Comparison of ENCODE assay signal across 27 cellular contexts in genomic region chr1:48234086-48234485, GRCh38. TPM values are rescaled to one million over a fixed set of nuclear protein-coding genes. Genes with fewer than 3 reads are reported as not detected.
"Had no signal": no experiment of that assay in that cellular context is flagged by ENCODE, and none has a peak within 500 bp of the region (broad histone marks: within the 10 kb centered on the region; RNA-seq: fewer than 3 reads in every experiment).

No MANE protein-coding gene starts in this region.

- H3K27ac ChIP-seq: Peyer's patch had no signal

- DNase-seq: activated CD4-positive, alpha-beta T cell treated with anti-CD3 and anti-CD28 coated beads for 48 hours; activated CD4-positive, alpha-beta T cell treated with anti-CD3 and anti-CD28 coated beads, Interleukin-2, amount 50 U/mL, for 4 hours; activated CD4-positive, CD25-positive, alpha-beta regulatory T cell treated with anti-CD3 and anti-CD28 coated beads, Interleukin-2, amount 50 U/mL, for 72 hours; activated CD8-positive, alpha-beta memory T cell treated with anti-CD3 and anti-CD28 coated beads, Interleukin-2, amount 10 ng/mL, durations not matched to agents 7 days and 5 days; activated effector memory CD4-positive, alpha-beta T cell treated with anti-CD3 and anti-CD28 coated beads, Interleukin-2, amount 50 U/mL, for 16 hours; activated naive CD4-positive, alpha-beta T cell treated with Interleukin-2 at 50 U/mL for 16 hours; activated naive CD8-positive, alpha-beta T cell treated with anti-CD3 and anti-CD28 coated beads, Interleukin-2, amount 50 U/mL, for 24 hours; activated T-cell treated with anti-CD3 and anti-CD28 coated beads, Interleukin-2, amount 50 U/mL, for 4 hours; amygdala; caudate nucleus; IMR-90; KBM-7; NCI-H1048; NCI-H1417; NCI-H1930; NCI-H2171 treated with DMSO at 0.1 percent for 48 hours; NCI-H226; NCI-H510A; NCI-H526 treated with DMSO at 0.1 percent for 48 hours; NK-92 treated with Interleukin-12 subunit alpha and Interleukin-12 subunit beta, amount 100 ng/mL, for 24 hours; Peyer's patch; SHP77 treated with DMSO at 0.1 percent for 48 hours had no signal

- H3K27me3 Mint-ChIP-seq: activated CD8-positive, alpha-beta memory T cell treated with anti-CD3 and anti-CD28 coated beads, Interleukin-2, amount 10 ng/mL, durations not matched to agents 7 days and 5 days had no signal

- H3K4me3 Mint-ChIP-seq: activated CD8-positive, alpha-beta memory T cell treated with anti-CD3 and anti-CD28 coated beads, Interleukin-2, amount 10 ng/mL, durations not matched to agents 7 days and 5 days; activated naive CD8-positive, alpha-beta T cell treated with anti-CD3 and anti-CD28 coated beads, Interleukin-2, amount 50 U/mL, for 24 hours; activated T-cell treated with anti-CD3 and anti-CD28 coated beads, Interleukin-2, amount 50 U/mL, for 4 hours; T-helper 1 cell treated with Interleukin-12 subunit alpha and Interleukin-12 subunit beta and Interleukin-4 antibody, amounts not matched to agents 30 μg/mL and 1 μg/mL, for 36 hours; WTC11 had no signal

- H3K4me3 ChIP-seq: Peyer's patch had no signal

- H3K9me3 ChIP-seq: Peyer's patch had no signal

- ATAC-seq: activated CD8-positive, alpha-beta memory T cell treated with anti-CD3 and anti-CD28 coated beads, Interleukin-2, amount 10 ng/mL, durations not matched to agents 7 days and 5 days; activated naive CD4-positive, alpha-beta T cell treated with anti-CD3 and anti-CD28 coated beads, Interleukin-2, amount 50 U/mL, for 72 hours; activated naive CD8-positive, alpha-beta T cell treated with anti-CD3 and anti-CD28 coated beads, Interleukin-2, amount 50 U/mL, for 24 hours; activated T-cell treated with anti-CD3 and anti-CD28 coated beads, Interleukin-2, amount 50 U/mL, for 4 hours; WTC11 had no signal

- H3K27ac Mint-ChIP-seq: activated CD8-positive, alpha-beta memory T cell treated with anti-CD3 and anti-CD28 coated beads, Interleukin-2, amount 10 ng/mL, durations not matched to agents 7 days and 5 days; activated naive CD8-positive, alpha-beta T cell treated with anti-CD3 and anti-CD28 coated beads, Interleukin-2, amount 50 U/mL, for 24 hours; T-helper 1 cell treated with Interleukin-12 subunit alpha and Interleukin-12 subunit beta and Interleukin-4 antibody, amounts not matched to agents 30 μg/mL and 1 μg/mL, for 36 hours; WTC11 had no signal

- H3K27me3 ChIP-seq: Peyer's patch had no signal

- H3K9me3 Mint-ChIP-seq: activated naive CD4-positive, alpha-beta T cell treated with anti-CD3 and anti-CD28 coated beads, Interleukin-2, amount 50 U/mL, for 72 hours; activated naive CD8-positive, alpha-beta T cell treated with anti-CD3 and anti-CD28 coated beads, Interleukin-2, amount 50 U/mL, for 24 hours; activated T-cell treated with anti-CD3 and anti-CD28 coated beads, Interleukin-2, amount 50 U/mL, for 4 hours; T-helper 1 cell treated with Interleukin-12 subunit alpha and Interleukin-12 subunit beta and Interleukin-4 antibody, amounts not matched to agents 30 μg/mL and 1 μg/mL, for 36 hours; WTC11 had no signal

- H3K36me3 Mint-ChIP-seq: activated CD8-positive, alpha-beta memory T cell treated with anti-CD3 and anti-CD28 coated beads, Interleukin-2, amount 10 ng/mL, durations not matched to agents 7 days and 5 days; activated naive CD4-positive, alpha-beta T cell treated with anti-CD3 and anti-CD28 coated beads, Interleukin-2, amount 50 U/mL, for 72 hours; WTC11 had no signal

- H3K4me1 Mint-ChIP-seq: activated CD8-positive, alpha-beta memory T cell treated with anti-CD3 and anti-CD28 coated beads, Interleukin-2, amount 10 ng/mL, durations not matched to agents 7 days and 5 days; activated naive CD8-positive, alpha-beta T cell treated with anti-CD3 and anti-CD28 coated beads, Interleukin-2, amount 50 U/mL, for 24 hours; WTC11 had no signal

- H3K4me1 ChIP-seq: Peyer's patch had no signal

RNA-seq across cellular contexts. Expression of gene SLC5A9, which starts 11.6 kb away (rescaled TPM):
- total RNA-seq: activated CD8-positive, alpha-beta memory T cell treated with anti-CD3 and anti-CD28 coated beads, Interleukin-2, amount 10 ng/mL, durations not matched to agents 7 days and 5 days; activated naive CD4-positive, alpha-beta T cell treated with anti-CD3 and anti-CD28 coated beads, Interleukin-2, amount 50 U/mL, for 72 hours; activated T-cell treated with anti-CD3 and anti-CD28 coated beads, Interleukin-2, amount 50 U/mL, for 4 hours; IMR-90; LHCN-M2; M059J had no signal
